Comparison of ENCODE assay signal across 9 cellular contexts in the genomic region with DNA sequence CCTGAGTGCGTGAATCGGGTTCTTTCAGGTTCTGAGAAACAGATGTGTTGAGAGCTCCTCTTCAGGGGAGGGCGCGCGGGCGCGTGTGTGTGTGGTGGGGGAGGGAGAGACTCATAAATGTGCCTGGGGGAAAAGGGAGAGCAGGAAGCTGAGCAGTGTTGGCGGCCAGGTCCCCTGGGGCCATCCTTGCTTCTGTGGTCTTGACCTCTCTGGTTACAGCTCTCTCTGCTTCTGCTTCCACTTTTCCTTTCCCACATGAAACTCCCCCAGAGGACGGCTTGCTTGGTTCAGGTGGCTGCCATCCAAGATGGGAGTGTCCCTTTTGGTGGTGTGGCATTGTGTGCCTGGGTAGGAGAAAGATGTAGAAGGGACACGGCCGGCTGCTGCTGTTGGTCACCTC. TPM values are rescaled to one million over a fixed set of nuclear protein-coding genes. Genes with fewer than 3 reads are reported as not detected.
DNase-seq lines count a peak whose midpoint lies in the region; ATAC-seq and TF ChIP-seq lines count a peak whose summit lies in the region.
"Had no signal": no experiment of that assay in that cellular context is flagged by ENCODE, and none has a peak within 500 bp of the region (broad histone marks: within the 10 kb centered on the region; RNA-seq: fewer than 3 reads in every experiment).

No MANE protein-coding gene starts in this region.

- DNase-seq in DMS 273 (lab: John Stamatoyannopoulos, UW; ENCODE audit: unreplicated experiment) (peak; percentile 23), DMS 273 treated with DMSO at 0.1 percent for 48 hours (lab: John Stamatoyannopoulos, UW) (no peak), NCI-H187 (lab: John Stamatoyannopoulos, UW) (peak; percentile 88 to 90), astrocyte of the spinal cord (ENCODE audit: low read depth, low spot score) (peak; percentile 70), sciatic nerve (ENCODE audit: low spot score) (no peak), cortex of kidney (lab: John Stamatoyannopoulos, UW) (no peak)
- DNase-seq: endodermal cell had no signal

- H3K4me3 ChIP-seq in astrocyte of the spinal cord (ENCODE audit: low read depth, low read length) = no peak overlapping the region

- in situ Hi-C loops in astrocyte of the spinal cord (cut with HindIII; ENCODE audit: low sequenced_read_pairs) = no loop called here

- intact Hi-C loops in sciatic nerve (cut with DNase I) = no loop called here

- TF ChIP-seq CTCF in astrocyte of the spinal cord (IDR thresholded peaks at IDR 0.05; ENCODE audit: low read depth, low read length) = no peak

- peak; percentile 1 for ATAC-seq in sciatic nerve
- no peak for ATAC-seq in GM18520 (IDR thresholded peaks at IDR 0.05; ENCODE audit: unreplicated experiment)
- ATAC-seq in HG02642 (IDR thresholded peaks at IDR 0.05; ENCODE audit: poor library complexity, unreplicated experiment) = no peak

RNA-seq across cellular contexts. Expression of a gene that starts 4.2 kb away (rescaled TPM):
- 28.2 TPM for total RNA-seq in sciatic nerve

RNA-seq across cellular contexts. Expression of a gene that starts 5.5 kb away (rescaled TPM):
- 12.4 TPM for total RNA-seq in sciatic nerve
- total RNA-seq: endodermal cell had no signal

RNA-seq across cellular contexts. Expression of a gene that starts 22.8 kb away (rescaled TPM):
- total RNA-seq in sciatic nerve = 688 TPM

Comparison
In these comparisons a context has a peak if more than half of its experiments do, and no peak if none do; other contexts are left out.
1. DNase-seq: peak in DMS 273 (single experiment), NCI-H187 (2 of 2) and astrocyte of the spinal cord (single experiment); none in DMS 273 treated with DMSO at 0.1 percent for 48 hours (single experiment), sciatic nerve (single experiment) and cortex of kidney (single experiment).